21 cellular contexts compared by ENCODE assay signal in the genomic region with DNA sequence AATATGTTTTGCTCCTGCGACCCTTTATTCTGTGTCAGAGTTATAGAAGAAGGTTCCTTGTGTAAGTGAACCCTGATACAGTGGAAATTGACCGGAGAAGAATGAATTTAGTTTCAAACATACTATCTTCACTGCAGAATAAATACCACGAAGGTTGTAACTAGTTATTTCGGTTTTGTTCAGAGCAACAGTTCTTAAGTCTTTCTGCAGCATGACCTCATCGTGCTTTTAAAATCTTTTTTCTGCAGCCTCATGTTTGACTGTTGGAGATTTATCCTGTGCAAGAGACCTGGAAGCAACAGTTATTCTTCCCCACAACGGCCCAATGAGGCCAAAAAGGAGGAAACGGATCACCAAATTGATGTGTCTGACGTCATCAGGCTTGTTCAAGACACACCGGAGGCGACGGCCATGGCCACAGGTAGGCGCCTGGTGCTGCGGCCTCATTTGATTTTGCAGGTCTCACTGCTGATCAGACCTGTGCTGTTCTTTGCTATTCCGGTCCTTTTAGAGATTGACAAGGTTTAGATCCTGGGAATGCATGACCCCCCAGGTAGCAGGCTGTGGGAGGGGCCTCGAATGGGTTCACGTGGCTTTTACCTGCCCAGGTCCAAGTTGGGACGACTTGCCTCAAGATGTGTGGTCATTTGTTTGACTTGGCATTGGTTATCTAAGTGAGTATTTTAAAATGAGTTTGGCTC.
A peak's percentile ranks its signal among the peaks of the same experiment; 100 is the strongest.
DNase-seq lines count a peak whose midpoint lies in the region; ATAC-seq, FAIRE-seq and TF ChIP-seq lines count a peak whose summit lies in the region.
"Had no signal": no experiment of that assay in that cellular context is flagged by ENCODE, and none has a peak within 500 bp of the region (broad histone marks: within the 10 kb centered on the region; RNA-seq: fewer than 3 reads in every experiment).

No MANE protein-coding gene starts in this region.

- peaks cover 25% of the 10 kb centered on the region for H3K9me3 ChIP-seq in adipocyte (ENCODE audit: control insufficient read depth, low read length)
- H3K9me3 ChIP-seq in hepatocyte (ENCODE audit: low read depth), result no peaks in the 10 kb centered on the region
- no peaks in the 10 kb centered on the region for H3K9me3 ChIP-seq in neural progenitor cell (ENCODE audit: low read depth)
- H3K9me3 ChIP-seq in Karpas-422 (ENCODE audit: low read length), result peaks cover 7% of the 10 kb centered on the region; the same call in 1 of the 2 replicates
- H3K9me3 ChIP-seq: gastrocnemius medialis, HAP-1 had no signal

- H3K27ac Mint-ChIP-seq in neural progenitor cell, result no peak overlapping the region
- H3K27ac Mint-ChIP-seq: activated B cell treated with CpG ODN at 0.5 μM for 24 hours; activated T-helper 17 cell treated with anti-CD3 and anti-CD28 coated beads, Interleukin-2, amount 50 U/mL, for 72 hours; CD8-positive, alpha-beta T cell; T-cell had no signal

- H2AFZ ChIP-seq in hepatocyte (no peak overlapping the region), neural progenitor cell (replicated peaks) (no peak overlapping the region), Karpas-422 (ENCODE audit: low read length) (no peak overlapping the region)

- peaks cover 7% of the 10 kb centered on the region for H3K27me3 Mint-ChIP-seq in neural progenitor cell (ENCODE audit: insufficient read depth, low read depth)

- H3K9me2 ChIP-seq in hepatocyte (replicated peaks; ENCODE audit: insufficient read depth) (no peaks in the 10 kb centered on the region), Karpas-422 (replicated peaks; ENCODE audit: insufficient read depth, low read length) (no peaks in the 10 kb centered on the region)

- H3K4me1 ChIP-seq in adipocyte (ENCODE audit: control insufficient read depth, insufficient read depth, low read length) (no peaks in the 10 kb centered on the region), hepatocyte (ENCODE audit: insufficient read depth) (peaks cover 9% of the 10 kb centered on the region), neural progenitor cell (peaks cover 67% of the 10 kb centered on the region), Karpas-422 (ENCODE audit: low read length) (no peaks in the 10 kb centered on the region)
- H3K4me1 ChIP-seq: gastrocnemius medialis, HAP-1 had no signal

- no peaks in the 10 kb centered on the region for H4K20me1 ChIP-seq in hepatocyte (ENCODE audit: insufficient read depth, poor library complexity, severe bottlenecking)
- H4K20me1 ChIP-seq in neural progenitor cell (ENCODE audit: low read depth), result peaks cover 89% of the 10 kb centered on the region
- H4K20me1 ChIP-seq in Karpas-422 (ENCODE audit: insufficient read depth, low read depth, low read length), result no peaks in the 10 kb centered on the region

- peak overlapping the region; percentile 30 for H3K4me3 Mint-ChIP-seq in neural progenitor cell
- H3K4me3 Mint-ChIP-seq: activated B cell treated with CpG ODN at 0.5 μM for 24 hours; activated T-helper 17 cell treated with anti-CD3 and anti-CD28 coated beads, Interleukin-2, amount 50 U/mL, for 72 hours; CD8-positive, alpha-beta T cell; neural crest cell; T-cell had no signal

- H3F3A ChIP-seq in neural progenitor cell (ENCODE audit: low read depth), result peaks cover 64% of the 10 kb centered on the region

- H3K79me2 ChIP-seq in hepatocyte (no peaks in the 10 kb centered on the region), neural progenitor cell (ENCODE audit: low read depth) (peaks cover 47% of the 10 kb centered on the region), Karpas-422 (ENCODE audit: low read length) (no peaks in the 10 kb centered on the region)

- TF ChIP-seq CTCF in hepatocyte (IDR thresholded peaks at IDR 0.05; ENCODE audit: poor library complexity) (no peak), neural progenitor cell (IDR thresholded peaks at IDR 0.05) (no peak)

- 80% methylated on average over 17 of the region's 17 CpGs for WGBS in hepatocyte (ENCODE audit: low lambda C conversion rate, missing lambda C conversion rate)

- FAIRE-seq in H54 (lab: Jason Lieb, UNC), result no peak
- FAIRE-seq: endothelial cell of umbilical vein had no signal

- peaks cover 56% of the 10 kb centered on the region for H3K4me1 Mint-ChIP-seq in neural progenitor cell
- H3K4me1 Mint-ChIP-seq: activated T-helper 17 cell treated with anti-CD3 and anti-CD28 coated beads, Interleukin-2, amount 50 U/mL, for 72 hours; T-cell had no signal

- H3K4me2 ChIP-seq in hepatocyte (no peak overlapping the region), neural progenitor cell (peak overlapping the region; percentile 49), Karpas-422 (ENCODE audit: low read depth, low read length, poor library complexity, severe bottlenecking) (no peak overlapping the region)

- no peak overlapping the region for H3K4me3 ChIP-seq in adipocyte (ENCODE audit: low read length)
- H3K4me3 ChIP-seq in hepatocyte, result no peak overlapping the region
- H3K4me3 ChIP-seq in neural progenitor cell, result no peak overlapping the region
- H3K4me3 ChIP-seq in Karpas-422 (ENCODE audit: low read length), result no peak overlapping the region
- H3K4me3 ChIP-seq: gastrocnemius medialis, HAP-1 had no signal

- ATAC-seq in HG02678 (IDR thresholded peaks at IDR 0.05; ENCODE audit: unreplicated experiment), result no peak
- ATAC-seq: activated T-helper 17 cell treated with anti-CD3 and anti-CD28 coated beads, Interleukin-2, amount 50 U/mL, for 72 hours; CD8-positive, alpha-beta T cell; gastrocnemius medialis; right cardiac atrium; Right ventricle myocardium inferior; T-cell had no signal

- peaks cover 47% of the 10 kb centered on the region for H3K36me3 Mint-ChIP-seq in neural progenitor cell
- H3K36me3 Mint-ChIP-seq: CD8-positive, alpha-beta T cell; T-cell had no signal

- H3K36me3 ChIP-seq in adipocyte (ENCODE audit: control insufficient read depth, insufficient read depth, low read length, severe bottlenecking) (no peaks in the 10 kb centered on the region), hepatocyte (replicated peaks; ENCODE audit: insufficient read depth, low read depth) (no peaks in the 10 kb centered on the region), neural progenitor cell (no peaks in the 10 kb centered on the region), Karpas-422 (ENCODE audit: insufficient read depth, low read length) (no peaks in the 10 kb centered on the region)
- H3K36me3 ChIP-seq: gastrocnemius medialis, HAP-1 had no signal

- H3K27me3 ChIP-seq in adipocyte (replicated peaks; ENCODE audit: control insufficient read depth, insufficient read depth, low read length) (peaks cover 66% of the 10 kb centered on the region), hepatocyte (no peaks in the 10 kb centered on the region), neural progenitor cell (no peaks in the 10 kb centered on the region), Karpas-422 (ENCODE audit: low read length) (no peaks in the 10 kb centered on the region)

- H3K9ac ChIP-seq in adipocyte (ENCODE audit: low read length) (no peak overlapping the region), neural progenitor cell (no peak overlapping the region), Karpas-422 (ENCODE audit: low read length) (no peak overlapping the region)

- DNase-seq in ELF-1 (ENCODE audit: low read depth, low spot score) (peak; percentile 40), adipocyte (ENCODE audit: low read depth) (peak; percentile 16), hepatocyte (ENCODE audit: low spot score) (no peak), neural progenitor cell (ENCODE audit: low spot score) (no peak), Karpas-422 (no peak), H54 (ENCODE audit: insufficient read length, low spot score) (no peak), erythroblast (lab: John Stamatoyannopoulos, UW) (no peak)
- DNase-seq: activated B cell treated with CpG ODN at 0.5 μM for 24 hours; CD8-positive, alpha-beta T cell; NCI-H187; NCI-H446 treated with DMSO at 0.1 percent for 48 hours; stimulated activated CD4-positive, alpha-beta T cell treated with anti-CD3 and anti-CD28 coated beads, Interleukin-1b, Interleukin-23, amount 100 ng/mL, for 48 hours had no signal

- H3K27ac ChIP-seq in hepatocyte, result peak overlapping the region; percentile 31
- no peak overlapping the region for H3K27ac ChIP-seq in neural progenitor cell
- H3K27ac ChIP-seq in Karpas-422 (ENCODE audit: low read length), result no peak overlapping the region
- H3K27ac ChIP-seq: gastrocnemius medialis had no signal

- TF ChIP-seq POLR2A in H54 (IDR thresholded peaks at IDR 0.05; ENCODE audit: low read depth, low read length), result no peak
- no peak for TF ChIP-seq POLR2A in erythroblast (IDR thresholded peaks at IDR 0.05; ENCODE audit: low read length)

- H3K9me3 Mint-ChIP-seq in neural progenitor cell, result peaks cover 8% of the 10 kb centered on the region
- H3K9me3 Mint-ChIP-seq: activated T-helper 17 cell treated with anti-CD3 and anti-CD28 coated beads, Interleukin-2, amount 50 U/mL, for 72 hours had no signal

Comparison
In these comparisons a context has a peak if more than half of its experiments do, and no peak if none do; other contexts are left out.
1. DNase-seq: peak in ELF-1 (single experiment) and adipocyte (single experiment); none in hepatocyte (single experiment), neural progenitor cell (single experiment), Karpas-422 (single experiment), H54 (single experiment) and erythroblast (0 of 2).